1 cellular context compared by ENCODE assay signal in genomic region chr16:2243781-2244180, GRCh38.
A peak's percentile ranks its signal among the peaks of the same experiment; 100 is the strongest.
TF ChIP-seq lines count a peak whose summit lies in the region.

No MANE protein-coding gene starts in this region.

TF ChIP-seq in K562, 482 proteins besides CTCF, POLR2A, EP300 and RAD21:
- TF ChIP-seq POLR2G (IDR thresholded peaks at IDR 0.05; ENCODE audit: low read depth, low read length) (0 out of 2 replicates have a peak, but pooled peaks have one; percentile 19), ZNF324 (CRISPR knock-in tag; IDR thresholded peaks at IDR 0.05) (no peak)
